Comparison of ENCODE assay signal across 8 cellular contexts in genomic region chr7:130008941-130009847, GRCh38. TPM values are rescaled to one million over a fixed set of nuclear protein-coding genes. Genes with fewer than 3 reads are reported as not detected.
DNase-seq lines count a peak whose midpoint lies in the region; ATAC-seq, FAIRE-seq and TF ChIP-seq lines count a peak whose summit lies in the region.

No MANE protein-coding gene starts in this region.

- H3K4me3 ChIP-seq in endothelial cell of umbilical vein (replicated peaks in 1 of 3; ENCODE audit: insufficient read depth in 1 of 3, low read depth in 1 of 3, low read length in 3 of 3) (no peak overlapping the region), psoas muscle (no peak overlapping the region)

- H3K27ac ChIP-seq in endothelial cell of umbilical vein (ENCODE audit: insufficient read depth, low read depth, low read length) (peak overlapping the region; percentile 86), psoas muscle (peak overlapping the region; percentile 85)

- dilution Hi-C loops in endothelial cell of umbilical vein (cut with MboI; ENCODE audit: extremely low pct_ligation_motif_present, low sequenced_read_pairs), result no loop called here

- ATAC-seq in psoas muscle (no peak), HG02870 (IDR thresholded peaks at IDR 0.05; ENCODE audit: unreplicated experiment) (no peak), HG03460 (IDR thresholded peaks at IDR 0.05; ENCODE audit: unreplicated experiment) (no peak)

- no peak overlapping the region for H3K4me2 ChIP-seq in endothelial cell of umbilical vein (ENCODE audit: insufficient read depth, low read length)

- peak overlapping the region; percentile 1 for H2AFZ ChIP-seq in endothelial cell of umbilical vein (ENCODE audit: low read depth, low read length)

- H3K9me1 ChIP-seq in endothelial cell of umbilical vein (replicated peaks; ENCODE audit: control insufficient read depth, extremely low read depth, insufficient read depth, low read length), result no peaks in the 10 kb centered on the region

- TSS peak; percentile 77 for BruUV-seq in endothelial cell of umbilical vein (replicated peaks; lab: Mats Ljungman, UMichigan)

- peak overlapping the region; percentile 70 for H3K9ac ChIP-seq in endothelial cell of umbilical vein (replicated peaks; ENCODE audit: extremely low read depth, insufficient read depth, low read length)

- no peaks in the 10 kb centered on the region for H4K20me1 ChIP-seq in endothelial cell of umbilical vein (replicated peaks; ENCODE audit: control insufficient read depth, extremely low read depth, insufficient read depth, low read length)

- no peaks in the 10 kb centered on the region for H3K27me3 ChIP-seq in endothelial cell of umbilical vein (ENCODE audit: control insufficient read depth in 2 of 2, insufficient read depth in 2 of 2, low read length in 2 of 2)
- H3K27me3 ChIP-seq in psoas muscle (ENCODE audit: insufficient read depth in 3 of 3, low read length in 2 of 3), result no peaks in the 10 kb centered on the region

- no peak for TF ChIP-seq POLR2A in endothelial cell of umbilical vein (IDR thresholded peaks at IDR 0.05; ENCODE audit: low read depth, low read length)

- peaks cover 24% of the 10 kb centered on the region for H3K4me1 ChIP-seq in endothelial cell of umbilical vein (ENCODE audit: control insufficient read depth, extremely low read depth, insufficient read depth, low read length)
- H3K4me1 ChIP-seq in psoas muscle, result peaks cover 28% of the 10 kb centered on the region

- H3K9me3 ChIP-seq in endothelial cell of umbilical vein (replicated peaks; ENCODE audit: control insufficient read depth, insufficient read depth, low read length) (no peaks in the 10 kb centered on the region), psoas muscle (no peaks in the 10 kb centered on the region)

- no peaks in the 10 kb centered on the region for H3K36me3 ChIP-seq in endothelial cell of umbilical vein (ENCODE audit: control insufficient read depth in 2 of 2, extremely low read depth in 1 of 2, insufficient read depth in 2 of 2, low read length in 2 of 2)
- H3K36me3 ChIP-seq in psoas muscle (ENCODE audit: insufficient read depth in 1 of 2, low read depth in 1 of 2), result no peaks in the 10 kb centered on the region

- POLR2A ChIA-PET in endothelial cell of umbilical vein (lab: Charles Lee) (interaction anchor here (0.5 to 1.8 kb wide), 5 partner anchors 39 to 396 kb away, joined by 3 to 26 read pairs (median 7); no protein-coding TSS in a partner anchor), HEK293T (lab: Yijun Ruan, JAX) (no interaction called here)

- TF ChIP-seq CTCF in endothelial cell of umbilical vein (IDR thresholded peaks at IDR 0.05; ENCODE audit: extremely low read depth in 1 of 2, insufficient read depth in 1 of 2, low read depth in 1 of 2, low read length in 2 of 2), result no peak
- no peak for TF ChIP-seq CTCF in psoas muscle (IDR thresholded peaks at IDR 0.05)

- CTCF ChIA-PET in endothelial cell of umbilical vein (lab: Charles Lee) (interaction anchor here (0.7 to 7.9 kb wide), 15 partner anchors 9 to 401 kb away, joined by 3 to 130 read pairs (median 4); partner anchors contain the start of gene UBE2H), HEK293T (lab: Yijun Ruan, JAX) (interaction anchor here (0.6 to 2.4 kb wide), 3 partner anchors 178 to 536 kb away, joined by 3 to 10 read pairs (median 4); no protein-coding TSS in a partner anchor)

- 78 to 82% (median 81%) methylated on average over 8 of the region's 8 CpGs for WGBS in psoas muscle, 3 donors

- H3K79me2 ChIP-seq in endothelial cell of umbilical vein (ENCODE audit: control insufficient read depth, insufficient read depth, low read length), result no peaks in the 10 kb centered on the region

- peak; percentile 92 for FAIRE-seq in endothelial cell of umbilical vein (lab: Jason Lieb, UNC)

- intact Hi-C loops in endothelial cell of umbilical vein (cut with micrococcal nuclease) (loop anchor here (1.0 to 2.0 kb wide), 4 partner anchors 39 to 570 kb away; partner anchors contain the start of gene UBE2H), psoas muscle (cut with DNase I) (loop anchor here (5.0 to 10.0 kb wide), 3 partner anchors 52 to 352 kb away; no protein-coding TSS in a partner anchor)

- DNase-seq in GM04504 (ENCODE audit: low read depth) (peak; percentile 10), NCI-H69 (lab: John Stamatoyannopoulos, UW) (peak; percentile 94), endothelial cell of umbilical vein (ENCODE audit: low read depth, low spot score) (peak; percentile 90), psoas muscle (peak in 1 of 2 donors; percentile 17), HEK293T (ENCODE audit: extremely low spot score) (no peak)
- DNase-seq in activated CD4-positive, CD25-positive, alpha-beta regulatory T cell (lab: John Stamatoyannopoulos, UW), result no peak

TF ChIP-seq in endothelial cell of umbilical vein, 7 proteins besides CTCF, POLR2A, EP300 and RAD21:
- no peak for TF ChIP-seq MAX (IDR thresholded peaks at IDR 0.05; ENCODE audit: insufficient read depth, insufficient read length)
- TF ChIP-seq JUN (IDR thresholded peaks at IDR 0.05; ENCODE audit: borderline replicate concordance, insufficient read depth, insufficient read length, low read depth), result peak; percentile 71
- peak; percentile 37 for TF ChIP-seq POLR2AphosphoS5 (IDR thresholded peaks at IDR 0.05; ENCODE audit: insufficient read depth, low read depth, low read length)
- TF ChIP-seq EZH2 (IDR thresholded peaks at IDR 0.05; ENCODE audit: borderline replicate concordance, low read depth, low read length, severe bottlenecking), result no peak
- TF ChIP-seq GATA2 (IDR thresholded peaks at IDR 0.05; ENCODE audit: insufficient read depth, insufficient read length, low read depth, low read length), result no peak
- TF ChIP-seq MYC (IDR thresholded peaks at IDR 0.05; ENCODE audit: low read depth, low read length), result no peak
- TF ChIP-seq FOS (IDR thresholded peaks at IDR 0.05; ENCODE audit: borderline replicate concordance, insufficient read depth, low read length), result peak; percentile 58

TF ChIP-seq in HEK293T, 16 proteins besides CTCF, POLR2A, EP300 and RAD21:
- TF ChIP-seq SP1 (IDR thresholded peaks at IDR 0.05), result no peak
- no peak for TF ChIP-seq PKNOX1 (IDR thresholded peaks at IDR 0.05)

RNA-seq across cellular contexts. Expression of gene ZC3HC1, which starts 42.0 kb away (rescaled TPM):
- 26.5 and 27.2 TPM in 2 replicates for total RNA-seq in endothelial cell of umbilical vein
- polyA plus RNA-seq in endothelial cell of umbilical vein, result 28.9 and 31.6 TPM in 2 replicates
- 32.9 and 36.0 TPM in 2 replicates for polyA plus RNA-seq in endothelial cell of umbilical vein (2011; cell fraction: cytosol; rRNA removed)
- polyA plus RNA-seq in endothelial cell of umbilical vein (2011; cell fraction: nucleus; rRNA removed), result 34.7 and 35.6 TPM in 2 replicates
- 18.0 and 23.1 TPM in 2 replicates for polyA plus RNA-seq in endothelial cell of umbilical vein (2012)
- polyA minus RNA-seq in endothelial cell of umbilical vein, result 24.2 and 25.2 TPM in 2 replicates
- polyA minus RNA-seq in endothelial cell of umbilical vein (2011; cell fraction: cytosol; rRNA and poly(A)+ RNA removed), result 13.6 TPM
- polyA minus RNA-seq in endothelial cell of umbilical vein (2011; cell fraction: nucleus; rRNA and poly(A)+ RNA removed), result 9.9 and 18.0 TPM in 2 replicates
- 10 to 100 TPM; 21.1 to 26.6 (median 26.0) TPM for total RNA-seq in psoas muscle
- polyA plus RNA-seq in psoas muscle, result 10 to 100 TPM; 22.8 to 37.7 (median 33.5) TPM

RNA-seq across cellular contexts. Expression of gene UBE2H, which starts 56.4 kb away (rescaled TPM):
- total RNA-seq in endothelial cell of umbilical vein (82.2 and 90.1 TPM in 2 replicates), psoas muscle (100 to 1,000 TPM in 1 of 4 donors, 10 to 100 TPM in 3; 75.9 to 111 (median 77.4) TPM)
- polyA plus RNA-seq in endothelial cell of umbilical vein (46.4 and 51.7 TPM in 2 replicates), psoas muscle (100 to 1,000 TPM in 1 of 3 donors, 10 to 100 TPM in 2; 17.3 to 115 (median 50.5) TPM)
- 57.4 and 57.8 TPM in 2 replicates for polyA plus RNA-seq in endothelial cell of umbilical vein (2011; cell fraction: cytosol; rRNA removed)
- 92.5 and 97.4 TPM in 2 replicates for polyA plus RNA-seq in endothelial cell of umbilical vein (2011; cell fraction: nucleus; rRNA removed)
- 78.0 and 84.8 TPM in 2 replicates for polyA plus RNA-seq in endothelial cell of umbilical vein (2012)
- 92.7 and 127 TPM in 2 replicates for polyA minus RNA-seq in endothelial cell of umbilical vein
- polyA minus RNA-seq in endothelial cell of umbilical vein (2011; cell fraction: cytosol; rRNA and poly(A)+ RNA removed), result 17.7 TPM
- polyA minus RNA-seq in endothelial cell of umbilical vein (2011; cell fraction: nucleus; rRNA and poly(A)+ RNA removed), result 99.2 and 129 TPM in 2 replicates

Comparison
In these comparisons a context has a peak if more than half of its experiments do, and no peak if none do; other contexts are left out.
1. DNase-seq: peak in GM04504 (single experiment), NCI-H69 (single experiment) and endothelial cell of umbilical vein (single experiment); none in HEK293T (single experiment) and activated CD4-positive, CD25-positive, alpha-beta regulatory T cell (0 of 4).